ENCODE assay signal across 10 cellular contexts in the genomic region with DNA sequence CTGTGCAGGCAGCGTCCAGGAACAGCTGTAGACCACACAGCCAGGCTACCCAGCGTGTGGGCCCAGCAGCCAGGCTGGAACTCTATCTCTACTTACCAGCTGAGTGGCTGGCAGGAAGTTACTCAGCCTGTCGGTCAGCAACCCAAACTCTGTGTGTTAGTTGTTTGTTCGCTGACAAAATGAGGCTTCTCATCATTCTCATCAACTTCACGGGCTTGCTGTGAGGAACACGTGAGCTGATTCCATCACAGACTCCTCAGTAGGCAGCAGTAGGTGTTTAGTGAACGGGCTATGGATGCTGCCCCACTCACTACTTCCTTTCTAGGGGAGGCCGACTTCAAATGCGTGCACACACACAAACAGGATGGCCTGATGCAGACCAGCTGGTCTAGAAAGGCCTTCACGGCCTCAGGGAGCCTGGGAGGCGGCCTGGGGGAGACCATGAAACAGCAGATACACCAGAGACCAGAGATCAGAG. TPM values are rescaled to one million over a fixed set of nuclear protein-coding genes. Genes with fewer than 3 reads are reported as not detected.
DNase-seq lines count a peak whose midpoint lies in the region; ATAC-seq and TF ChIP-seq lines count a peak whose summit lies in the region.
"Had no signal": no experiment of that assay in that cellular context is flagged by ENCODE, and none has a peak within 500 bp of the region (broad histone marks: within the 10 kb centered on the region; RNA-seq: fewer than 3 reads in every experiment).

No MANE protein-coding gene starts in this region.

- H3K9me3 Mint-ChIP-seq in activated naive CD4-positive, alpha-beta T cell treated with anti-CD3 and anti-CD28 coated beads, Interleukin-2, amount 50 U/mL, for 24 hours: no peaks in the 10 kb centered on the region
- H3K9me3 Mint-ChIP-seq in T-cell: no peaks in the 10 kb centered on the region

- TF ChIP-seq CTCF in upper lobe of right lung (IDR thresholded peaks at IDR 0.05): no peak

- H3K4me1 Mint-ChIP-seq in activated naive CD4-positive, alpha-beta T cell treated with anti-CD3 and anti-CD28 coated beads, Interleukin-2, amount 50 U/mL, for 24 hours: peaks cover 8% of the 10 kb centered on the region
- H3K4me1 Mint-ChIP-seq in T-cell: peaks cover 0 to 8% (median 3%) of the 10 kb centered on the region in 3 donors

- H3K9me3 ChIP-seq in upper lobe of right lung: no peaks in the 10 kb centered on the region

- peak overlapping the region; percentile 35 for H3K27ac Mint-ChIP-seq in activated naive CD4-positive, alpha-beta T cell treated with anti-CD3 and anti-CD28 coated beads, Interleukin-2, amount 50 U/mL, for 24 hours
- H3K27ac Mint-ChIP-seq in T-cell: peak overlapping the region; percentile 67 to 78

- no peak for DNase-seq in activated naive CD4-positive, alpha-beta T cell treated with anti-CD3 and anti-CD28 coated beads, Interleukin-2, amount 50 U/mL, for 16 hours
- no peak for DNase-seq in T-cell
- peak; percentile 66 for DNase-seq in foreskin melanocyte
- no peak for DNase-seq in upper lobe of right lung
- DNase-seq in C1 segment of cervical spinal cord (lab: John Stamatoyannopoulos, UW): no peak
- DNase-seq in NCI-H1436 (lab: John Stamatoyannopoulos, UW): no peak
- DNase-seq in DMS79 treated with DMSO at 0.1 percent for 48 hours (lab: John Stamatoyannopoulos, UW): no peak
- DNase-seq: activated CD8-positive, alpha-beta memory T cell treated with anti-CD3 and anti-CD28 coated beads, Interleukin-2, amount 50 U/mL, for 48 hours; NCI-H524 had no signal

- POLR2A ChIA-PET in T-cell (lab: Charles Lee): no interaction called here

- H3K4me3 Mint-ChIP-seq in activated naive CD4-positive, alpha-beta T cell treated with anti-CD3 and anti-CD28 coated beads, Interleukin-2, amount 50 U/mL, for 24 hours: no peak overlapping the region
- H3K4me3 Mint-ChIP-seq in T-cell: no peak overlapping the region

- H3K27me3 Mint-ChIP-seq in activated naive CD4-positive, alpha-beta T cell treated with anti-CD3 and anti-CD28 coated beads, Interleukin-2, amount 50 U/mL, for 24 hours: no peaks in the 10 kb centered on the region
- no peaks in the 10 kb centered on the region for H3K27me3 Mint-ChIP-seq in T-cell

- no peaks in the 10 kb centered on the region for H3K36me3 Mint-ChIP-seq in activated naive CD4-positive, alpha-beta T cell treated with anti-CD3 and anti-CD28 coated beads, Interleukin-2, amount 50 U/mL, for 24 hours
- H3K36me3 Mint-ChIP-seq in T-cell: no peaks in the 10 kb centered on the region

- ATAC-seq in T-cell (replicated peaks in 1 of 4) (no peak), upper lobe of right lung (peak; percentile 17)

- no peaks in the 10 kb centered on the region for H3K27me3 ChIP-seq in upper lobe of right lung

- CTCF ChIA-PET in T-cell (lab: Charles Lee): interaction anchor here in 1 of 2 donors (0.7 kb wide), 1 partner anchor 118 kb away, joined by 3 read pairs; no protein-coding TSS in a partner anchor

- intact Hi-C loops in upper lobe of right lung (cut with DNase I): no loop called here

- no peak overlapping the region for H3K4me3 ChIP-seq in upper lobe of right lung

- H3K4me1 ChIP-seq in upper lobe of right lung: no peaks in the 10 kb centered on the region

- H3K36me3 ChIP-seq in upper lobe of right lung: no peaks in the 10 kb centered on the region

- no peak overlapping the region for H3K27ac ChIP-seq in upper lobe of right lung

RNA-seq across cellular contexts. Expression of gene SPDYC, which starts 0.8 kb away (rescaled TPM):
- total RNA-seq in T-cell (not detected), upper lobe of right lung (not detected)

RNA-seq across cellular contexts. Expression of gene CAPN1, which starts 12.5 kb away (rescaled TPM):
- total RNA-seq in T-cell: 100 to 1,000 TPM in 4 of 5 donors, 10 to 100 TPM in 1; 98.4 to 171 (median 143) TPM
- 179 TPM for total RNA-seq in upper lobe of right lung

RNA-seq across cellular contexts. Expression of gene SYVN1, which starts 34.9 kb away (rescaled TPM):
- total RNA-seq in T-cell (10 to 100 TPM; 63.8 to 77.7 (median 68.8) TPM), upper lobe of right lung (69.0 TPM)

RNA-seq across cellular contexts. Expression of gene MRPL49, which starts 47.1 kb away (rescaled TPM):
- total RNA-seq in T-cell (10 to 100 TPM; 48.3 to 58.8 (median 55.1) TPM), upper lobe of right lung (53.7 TPM)

RNA-seq across cellular contexts. Expression of gene FAU, which starts 47.3 kb away (rescaled TPM):
- 1,000 to 10,000 TPM; 1,477 to 1,924 (median 1,724) TPM for total RNA-seq in T-cell
- 754 TPM for total RNA-seq in upper lobe of right lung
